Comparison of ENCODE assay signal across 10 cellular contexts in genomic region chr13:88919970-88920628, GRCh38.
DNase-seq lines count a peak whose midpoint lies in the region; ATAC-seq, FAIRE-seq and TF ChIP-seq lines count a peak whose summit lies in the region.
"Had no signal": no experiment of that assay in that cellular context is flagged by ENCODE, and none has a peak within 500 bp of the region (broad histone marks: within the 10 kb centered on the region; RNA-seq: fewer than 3 reads in every experiment).

No MANE protein-coding gene starts in this region.

- H3K4me1 ChIP-seq in small intestine (ENCODE audit: control insufficient read depth in 2 of 2, insufficient read depth in 1 of 2, low read depth in 1 of 2, low read length in 1 of 2): no peaks in the 10 kb centered on the region

- H3K4me3 ChIP-seq in small intestine (ENCODE audit: low read depth in 1 of 2, low read length in 2 of 2): no peak overlapping the region

- no peak for FAIRE-seq in small intestine (lab: Jason Lieb, UNC)
- FAIRE-seq: RCC 7860 had no signal

- H3K27me3 ChIP-seq in small intestine (ENCODE audit: control insufficient read depth in 2 of 2, insufficient read depth in 2 of 2, low read length in 2 of 2): no peaks in the 10 kb centered on the region

- no peak overlapping the region for H3K27ac ChIP-seq in small intestine (ENCODE audit: low read depth in 1 of 2, low read length in 1 of 2)

- peak; percentile 91 for ATAC-seq in GM21390 (IDR thresholded peaks at IDR 0.05; ENCODE audit: unreplicated experiment)
- ATAC-seq in HG03520 (IDR thresholded peaks at IDR 0.05; ENCODE audit: unreplicated experiment): peak; percentile 82

- 57 to 80% (median 64%) methylated on average over 3 of the region's 3 CpGs for WGBS in small intestine, 3 donors

- H3K36me3 ChIP-seq in small intestine (ENCODE audit: control insufficient read depth in 2 of 2, insufficient read depth in 2 of 2, low read length in 2 of 2): no peaks in the 10 kb centered on the region

- in situ Hi-C loops in GM13977 (cut with MboI; ENCODE audit: low pct_unique_long_range_greater_than_20kb, low sequenced_read_pairs, unreplicated experiment): no loop called here

- no peak for TF ChIP-seq CTCF in GM13977 (IDR thresholded peaks at IDR 0.05; ENCODE audit: extremely low read depth, insufficient read depth, missing control alignments)

- peak; percentile 1 for DNase-seq in CD1c-positive myeloid dendritic cell (ENCODE audit: extremely low spot score)
- peak; percentile 9 for DNase-seq in activated T-cell treated with anti-CD3 and anti-CD28 coated beads for 4 hours
- no peak for DNase-seq in small intestine
- DNase-seq in NCI-H1930 (lab: John Stamatoyannopoulos, UW): no peak
- DNase-seq in GM19238 (ENCODE audit: insufficient read length, low spot score): no peak
- DNase-seq in GM13977 (ENCODE audit: low spot score): no peak
- DNase-seq: activated gamma-delta T cell treated with Interleukin-2 at 50 U/mL for 16 hours had no signal

- H3K9me3 ChIP-seq in small intestine (ENCODE audit: control insufficient read depth, low read depth): no peaks in the 10 kb centered on the region

Comparison
In these comparisons a context has a peak if more than half of its experiments do, and no peak if none do; other contexts are left out.
1. DNase-seq: peak in CD1c-positive myeloid dendritic cell (single experiment) and activated T-cell treated with anti-CD3 and anti-CD28 coated beads for 4 hours (single experiment); none in small intestine (single experiment), NCI-H1930 (0 of 2), GM19238 (single experiment) and GM13977 (single experiment).